Comparison of ENCODE assay signal across 17 cellular contexts in the genomic region with DNA sequence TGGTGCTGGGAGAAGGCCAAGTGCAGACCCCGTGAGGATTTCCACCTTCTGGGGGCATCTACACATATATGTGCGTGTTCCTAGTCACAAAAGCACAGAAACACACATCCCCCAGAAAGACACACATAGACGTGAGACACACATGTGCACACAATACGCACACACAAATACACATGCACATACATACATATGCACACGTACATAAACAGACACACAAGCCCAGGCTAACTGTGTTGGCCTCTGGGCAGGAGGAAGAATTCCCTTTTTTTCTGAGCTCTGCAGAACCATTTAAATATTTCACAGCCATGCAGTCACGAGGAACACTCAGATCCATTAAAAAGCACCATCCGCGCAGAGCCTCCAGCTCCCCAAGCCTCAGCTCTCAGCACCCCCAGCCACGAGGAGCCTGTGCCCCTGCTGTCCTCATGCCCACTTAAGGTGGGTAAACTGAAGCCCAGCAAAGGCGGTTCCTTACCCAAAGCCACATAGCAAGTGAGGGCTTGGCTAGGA. TPM values are rescaled to one million over a fixed set of nuclear protein-coding genes. Genes with fewer than 3 reads are reported as not detected.
A peak's percentile ranks its signal among the peaks of the same experiment; 100 is the strongest.
DNase-seq lines count a peak whose midpoint lies in the region; ATAC-seq and TF ChIP-seq lines count a peak whose summit lies in the region.
"Had no signal": no experiment of that assay in that cellular context is flagged by ENCODE, and none has a peak within 500 bp of the region (broad histone marks: within the 10 kb centered on the region; RNA-seq: fewer than 3 reads in every experiment).

No MANE protein-coding gene starts in this region.

- no peaks in the 10 kb centered on the region for H3K27me3 ChIP-seq in stomach
- H3K27me3 ChIP-seq: SJSA1 had no signal

- no peak overlapping the region for H3K4me3 Mint-ChIP-seq in activated CD8-positive, alpha-beta memory T cell treated with anti-CD3 and anti-CD28 coated beads, Interleukin-2, amount 10 ng/mL, durations not matched to agents 7 days and 5 days
- no peak overlapping the region for H3K4me3 Mint-ChIP-seq in activated CD8-positive, alpha-beta T cell treated with anti-CD3 and anti-CD28 coated beads for 36 hours
- H3K4me3 Mint-ChIP-seq in glutamatergic neuron (ENCODE audit: unreplicated experiment), result peak overlapping the region; percentile 49
- H3K4me3 Mint-ChIP-seq: activated B cell treated with CpG ODN at 0.5 μM for 24 hours had no signal

- peak overlapping the region; percentile 35 for H3K27ac Mint-ChIP-seq in activated CD8-positive, alpha-beta memory T cell treated with anti-CD3 and anti-CD28 coated beads, Interleukin-2, amount 10 ng/mL, durations not matched to agents 7 days and 5 days
- H3K27ac Mint-ChIP-seq in activated CD8-positive, alpha-beta T cell treated with anti-CD3 and anti-CD28 coated beads for 36 hours, result peak overlapping the region; percentile 87
- peak overlapping the region; percentile 55 for H3K27ac Mint-ChIP-seq in glutamatergic neuron (ENCODE audit: unreplicated experiment)
- H3K27ac Mint-ChIP-seq: activated B cell treated with CpG ODN at 0.5 μM for 24 hours had no signal

- POLR2A ChIA-PET in activated CD8-positive, alpha-beta T cell treated with anti-CD3 and anti-CD28 coated beads for 36 hours (lab: Charles Lee), result interaction anchor here (1.2 to 1.9 kb wide), 2 partner anchors 10 to 15 kb away, joined by 3 to 18 read pairs; no protein-coding TSS in a partner anchor

- H3K36me3 ChIP-seq in stomach, result peaks cover 15 to 28% (median 27%) of the 10 kb centered on the region in 4 donors

- 84 to 90% (median 88%) methylated on average over 9 to 10 of the region's 10 CpGs for WGBS in stomach, 5 donors

- peak overlapping the region in 3 of 5 donors; percentile 96 to 99 (median 96) for H3K27ac ChIP-seq in stomach
- H3K27ac ChIP-seq: SJSA1 had no signal

- no peaks in the 10 kb centered on the region for H3K9me3 ChIP-seq in stomach

- no peaks in the 10 kb centered on the region for H3K9me3 Mint-ChIP-seq in activated CD8-positive, alpha-beta memory T cell treated with anti-CD3 and anti-CD28 coated beads, Interleukin-2, amount 10 ng/mL, durations not matched to agents 7 days and 5 days (ENCODE audit: low read depth)
- no peaks in the 10 kb centered on the region for H3K9me3 Mint-ChIP-seq in activated CD8-positive, alpha-beta T cell treated with anti-CD3 and anti-CD28 coated beads for 36 hours
- H3K9me3 Mint-ChIP-seq in glutamatergic neuron (ENCODE audit: unreplicated experiment), result no peaks in the 10 kb centered on the region
- H3K9me3 Mint-ChIP-seq: activated B cell treated with CpG ODN at 0.5 μM for 24 hours had no signal

- H3K4me1 Mint-ChIP-seq in activated CD8-positive, alpha-beta memory T cell treated with anti-CD3 and anti-CD28 coated beads, Interleukin-2, amount 10 ng/mL, durations not matched to agents 7 days and 5 days, result peaks cover 72% of the 10 kb centered on the region
- H3K4me1 Mint-ChIP-seq in activated CD8-positive, alpha-beta T cell treated with anti-CD3 and anti-CD28 coated beads for 36 hours (ENCODE audit: low read depth), result peaks cover 66% of the 10 kb centered on the region
- H3K4me1 Mint-ChIP-seq in glutamatergic neuron (ENCODE audit: low read depth, unreplicated experiment), result peaks cover 21% of the 10 kb centered on the region

- intact Hi-C loops in activated CD8-positive, alpha-beta T cell treated with anti-CD3 and anti-CD28 coated beads for 36 hours (cut with micrococcal nuclease), result no loop called here
- intact Hi-C loops in stomach (cut with DNase I; ENCODE audit: low total_unique reads), result no loop called here

- no peaks in the 10 kb centered on the region for H3K27me3 Mint-ChIP-seq in activated CD8-positive, alpha-beta memory T cell treated with anti-CD3 and anti-CD28 coated beads, Interleukin-2, amount 10 ng/mL, durations not matched to agents 7 days and 5 days
- no peaks in the 10 kb centered on the region for H3K27me3 Mint-ChIP-seq in activated CD8-positive, alpha-beta T cell treated with anti-CD3 and anti-CD28 coated beads for 36 hours
- H3K27me3 Mint-ChIP-seq in glutamatergic neuron (ENCODE audit: unreplicated experiment), result no peaks in the 10 kb centered on the region
- H3K27me3 Mint-ChIP-seq: activated B cell treated with CpG ODN at 0.5 μM for 24 hours had no signal

- ATAC-seq in activated CD8-positive, alpha-beta memory T cell treated with anti-CD3 and anti-CD28 coated beads, Interleukin-2, amount 10 ng/mL, durations not matched to agents 7 days and 5 days, result no peak
- ATAC-seq in activated CD8-positive, alpha-beta T cell treated with anti-CD3 and anti-CD28 coated beads for 36 hours, result no peak
- ATAC-seq: sciatic nerve had no signal

- H3K4me3 ChIP-seq in stomach, result no peak overlapping the region
- H3K4me3 ChIP-seq: SJSA1 had no signal

- no peak for DNase-seq in activated CD8-positive, alpha-beta memory T cell treated with anti-CD3 and anti-CD28 coated beads, Interleukin-2, amount 10 ng/mL, durations not matched to agents 7 days and 5 days
- no peak for DNase-seq in activated CD8-positive, alpha-beta memory T cell treated with anti-CD3 and anti-CD28 coated beads, Interleukin-2, amount 50 U/mL, for 4 hours
- DNase-seq in activated CD8-positive, alpha-beta T cell treated with anti-CD3 and anti-CD28 coated beads for 36 hours, result no peak
- DNase-seq in glutamatergic neuron (no peak), stomach (no peak), NCI-H748 treated with DMSO at 0.1 percent for 48 hours (lab: John Stamatoyannopoulos, UW) (no peak), NCI-H1105 treated with DMSO at 0.1 percent for 48 hours (lab: John Stamatoyannopoulos, UW) (no peak), NCI-H526 treated with DMSO at 0.1 percent for 48 hours (lab: John Stamatoyannopoulos, UW) (no peak)
- DNase-seq: activated B cell treated with CpG ODN at 0.5 μM for 24 hours, activated gamma-delta T cell treated with Interleukin-2 at 50 U/mL for 16 hours, DMS79, Kasumi-1, NCI-H187, NCI-H774, trophoblast cell had no signal

- H3K36me3 Mint-ChIP-seq in activated CD8-positive, alpha-beta memory T cell treated with anti-CD3 and anti-CD28 coated beads, Interleukin-2, amount 10 ng/mL, durations not matched to agents 7 days and 5 days, result peaks cover 8% of the 10 kb centered on the region
- H3K36me3 Mint-ChIP-seq in activated CD8-positive, alpha-beta T cell treated with anti-CD3 and anti-CD28 coated beads for 36 hours (ENCODE audit: low read depth), result peaks cover 51% of the 10 kb centered on the region
- no peaks in the 10 kb centered on the region for H3K36me3 Mint-ChIP-seq in glutamatergic neuron (ENCODE audit: unreplicated experiment)

- TF ChIP-seq EP300 in stomach (IDR thresholded peaks at IDR 0.05), result no peak

- peaks cover 69 to 83% (median 75%) of the 10 kb centered on the region in 4 donors for H3K4me1 ChIP-seq in stomach

- no peak for TF ChIP-seq CTCF in activated CD8-positive, alpha-beta T cell treated with anti-CD3 and anti-CD28 coated beads for 36 hours (IDR thresholded peaks at IDR 0.05)
- TF ChIP-seq CTCF in glutamatergic neuron (IDR thresholded peaks at IDR 0.05; ENCODE audit: partially characterized antibody, unreplicated experiment) (no peak), stomach (IDR thresholded peaks at IDR 0.05) (no peak)

- CTCF ChIA-PET in activated CD8-positive, alpha-beta memory T cell treated with anti-CD3 and anti-CD28 coated beads, Interleukin-2, amount 10 ng/mL, durations not matched to agents 7 days and 5 days (lab: Charles Lee), result interaction anchor here (3.9 kb wide), 1 partner anchor 20 kb away, joined by 14 read pairs; no protein-coding TSS in a partner anchor
- CTCF ChIA-PET in activated CD8-positive, alpha-beta T cell treated with anti-CD3 and anti-CD28 coated beads for 36 hours (lab: Charles Lee), result interaction anchor here (0.6 to 3.9 kb wide), 6 partner anchors 8 to 358 kb away, joined by 3 to 25 read pairs (median 4); no protein-coding TSS in a partner anchor

- TF ChIP-seq POLR2A in stomach (IDR thresholded peaks at IDR 0.05), result no peak

RNA-seq across cellular contexts. Expression of gene NINJ1, which starts 5.3 kb away (rescaled TPM):
- 10 to 100 TPM; 31.1 to 54.9 TPM for total RNA-seq in activated CD8-positive, alpha-beta memory T cell treated with anti-CD3 and anti-CD28 coated beads, Interleukin-2, amount 10 ng/mL, durations not matched to agents 7 days and 5 days
- 100 to 1,000 TPM; 118 to 120 TPM for total RNA-seq in activated CD8-positive, alpha-beta T cell treated with anti-CD3 and anti-CD28 coated beads for 36 hours
- total RNA-seq in glutamatergic neuron (ENCODE audit: unreplicated experiment), result 29.4 TPM
- 100 to 1,000 TPM in 2 of 5 donors, 10 to 100 TPM in 2, 1 to 10 TPM in 1; 9.3 to 153 (median 30.0) TPM for total RNA-seq in stomach
- 10 to 100 TPM; 34.2 to 63.3 (median 35.0) TPM for polyA plus RNA-seq in stomach

RNA-seq across cellular contexts. Expression of gene CARD19, which starts 32.8 kb away (rescaled TPM):
- 10 to 100 TPM; 45.0 to 83.0 TPM for total RNA-seq in activated CD8-positive, alpha-beta memory T cell treated with anti-CD3 and anti-CD28 coated beads, Interleukin-2, amount 10 ng/mL, durations not matched to agents 7 days and 5 days
- total RNA-seq in activated CD8-positive, alpha-beta T cell treated with anti-CD3 and anti-CD28 coated beads for 36 hours, result 10 to 100 TPM; 42.9 to 43.4 TPM
- 55.8 TPM for total RNA-seq in glutamatergic neuron (ENCODE audit: unreplicated experiment)
- 10 to 100 TPM; 14.3 to 95.1 (median 58.0) TPM for total RNA-seq in stomach
- 10 to 100 TPM; 32.9 to 46.6 (median 44.5) TPM for polyA plus RNA-seq in stomach

RNA-seq across cellular contexts. Expression of gene WNK2, which starts 55.2 kb away (rescaled TPM):
- total RNA-seq in activated CD8-positive, alpha-beta memory T cell treated with anti-CD3 and anti-CD28 coated beads, Interleukin-2, amount 10 ng/mL, durations not matched to agents 7 days and 5 days, result not detected
- total RNA-seq in activated CD8-positive, alpha-beta T cell treated with anti-CD3 and anti-CD28 coated beads for 36 hours, result 1 to 10 TPM; 1.7 to 2.8 TPM
- total RNA-seq in glutamatergic neuron (ENCODE audit: unreplicated experiment), result 336 TPM
- total RNA-seq in stomach, result 100 to 1,000 TPM in 2 of 5 donors, 10 to 100 TPM in 2, 1 to 10 TPM in 1; 1.2 to 700 (median 33.5) TPM
- 10 to 100 TPM in 1 of 3 donors, 1 to 10 TPM in 2; 2.9 to 13.8 (median 8.8) TPM for polyA plus RNA-seq in stomach
- total RNA-seq: SJSA1 had no signal

Comparison
In these comparisons a context has a peak if more than half of its experiments do, and no peak if none do; other contexts are left out.
1. H3K27ac Mint-ChIP-seq: peak in every context shown above with its lines; median percentile 87 in activated CD8-positive, alpha-beta T cell treated with anti-CD3 and anti-CD28 coated beads for 36 hours; 55 in glutamatergic neuron; 35 in activated CD8-positive, alpha-beta memory T cell treated with anti-CD3 and anti-CD28 coated beads, Interleukin-2, amount 10 ng/mL, durations not matched to agents 7 days and 5 days.